22 cellular contexts compared by ENCODE assay signal in the genomic region with DNA sequence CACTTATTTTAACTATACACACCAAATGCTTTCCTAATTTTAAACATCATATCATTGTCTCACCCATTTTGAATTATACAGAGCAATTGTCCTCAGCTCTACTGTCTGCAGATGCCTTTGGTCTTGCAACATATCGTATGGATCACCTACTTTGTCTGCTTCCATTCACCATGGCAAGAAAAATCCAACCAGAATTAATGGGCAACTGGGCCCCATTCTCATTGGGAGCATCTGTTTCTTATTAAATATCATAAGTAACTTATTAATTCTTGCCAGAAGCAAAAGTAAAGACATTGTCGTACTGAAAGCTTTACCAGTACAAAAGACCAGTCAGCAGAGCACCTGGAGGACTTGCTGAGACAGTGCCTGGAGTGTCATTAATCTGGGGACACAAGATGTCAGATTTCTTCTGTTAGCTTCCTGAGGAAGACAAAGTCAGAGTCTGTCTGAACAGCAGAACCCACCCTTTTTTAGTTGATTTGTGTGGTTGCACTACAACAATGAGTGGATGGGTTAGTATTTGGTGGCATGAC.
DNase-seq lines count a peak whose midpoint lies in the region; ATAC-seq and TF ChIP-seq lines count a peak whose summit lies in the region.
"Had no signal": no experiment of that assay in that cellular context is flagged by ENCODE, and none has a peak within 500 bp of the region (broad histone marks: within the 10 kb centered on the region; RNA-seq: fewer than 3 reads in every experiment).

No MANE protein-coding gene starts in this region.

- H2AFZ ChIP-seq in SK-N-SH (ENCODE audit: low read depth), result 0 out of 2 replicates have a peak overlapping the region, but pooled peaks have one; percentile 22
- no peak overlapping the region for H2AFZ ChIP-seq in neural progenitor cell (replicated peaks)

- H3K27ac ChIP-seq in SK-N-SH (ENCODE audit: low read depth in 2 of 2, low read length in 1 of 2) (peak overlapping the region in 1 of 2 experiments; percentile 3; a peak in 1 of 4 replicates), neural progenitor cell (no peak overlapping the region), left ventricle myocardium inferior (replicated peaks) (no peak overlapping the region)
- H3K27ac ChIP-seq: BLaER1 had no signal

- H3K36me3 Mint-ChIP-seq in neural progenitor cell, result no peaks in the 10 kb centered on the region
- H3K36me3 Mint-ChIP-seq: CD4-positive, alpha-beta memory T cell had no signal

- no peaks in the 10 kb centered on the region for H3K9me3 Mint-ChIP-seq in neural progenitor cell
- peaks cover 0 to 5% of the 10 kb centered on the region in 2 donors for H3K9me3 Mint-ChIP-seq in stimulated activated naive CD8-positive, alpha-beta T cell treated with anti-CD3 and anti-CD28 coated beads, Interleukin-15, amount 100 ng/mL, for 72 hours

- TF ChIP-seq CTCF in AG09319 (IDR thresholded peaks at IDR 0.05; ENCODE audit: low read depth, low read length) (no peak), SK-N-SH (IDR thresholded peaks at IDR 0.05) (no peak), fibroblast of the aortic adventitia (IDR thresholded peaks at IDR 0.05; ENCODE audit: insufficient read depth, low read length) (no peak), neural progenitor cell (IDR thresholded peaks at IDR 0.05) (no peak), left ventricle myocardium inferior (IDR thresholded peaks at IDR 0.05; ENCODE audit: borderline replicate concordance) (no peak)

- H3K9me3 ChIP-seq in SK-N-SH (no peaks in the 10 kb centered on the region), neural progenitor cell (ENCODE audit: low read depth) (no peaks in the 10 kb centered on the region), left ventricle myocardium inferior (replicated peaks) (no peaks in the 10 kb centered on the region)
- H3K9me3 ChIP-seq: BLaER1, HAP-1 had no signal

- no peak overlapping the region for H3K4me3 Mint-ChIP-seq in neural progenitor cell
- H3K4me3 Mint-ChIP-seq in stimulated activated naive CD8-positive, alpha-beta T cell treated with anti-CD3 and anti-CD28 coated beads, Interleukin-15, amount 100 ng/mL, for 72 hours, result no peak overlapping the region
- H3K4me3 Mint-ChIP-seq: CD4-positive, alpha-beta memory T cell had no signal

- no peaks in the 10 kb centered on the region for H4K20me1 ChIP-seq in SK-N-SH (ENCODE audit: insufficient read depth)
- H4K20me1 ChIP-seq in neural progenitor cell (ENCODE audit: low read depth), result no peaks in the 10 kb centered on the region
- H4K20me1 ChIP-seq: BLaER1 had no signal

- no peaks in the 10 kb centered on the region for H3K27me3 Mint-ChIP-seq in neural progenitor cell (ENCODE audit: insufficient read depth, low read depth)
- no peaks in the 10 kb centered on the region for H3K27me3 Mint-ChIP-seq in stimulated activated naive CD8-positive, alpha-beta T cell treated with anti-CD3 and anti-CD28 coated beads, Interleukin-15, amount 100 ng/mL, for 72 hours
- H3K27me3 Mint-ChIP-seq: CD4-positive, alpha-beta memory T cell had no signal

- TF ChIP-seq EP300 in SK-N-SH (IDR thresholded peaks at IDR 0.05; ENCODE audit: borderline replicate concordance in 1 of 2, low read depth in 1 of 2, low read length in 1 of 2), result no peak

- TF ChIP-seq RAD21 in SK-N-SH (IDR thresholded peaks at IDR 0.05; ENCODE audit: low read length), result no peak

- H3K27me3 ChIP-seq in SK-N-SH (ENCODE audit: insufficient read depth), result no peaks in the 10 kb centered on the region
- H3K27me3 ChIP-seq in neural progenitor cell, result no peaks in the 10 kb centered on the region
- H3K27me3 ChIP-seq in left ventricle myocardium inferior (ENCODE audit: low read depth), result no peaks in the 10 kb centered on the region
- H3K27me3 ChIP-seq: BLaER1 had no signal

- POLR2A ChIA-PET in SK-N-SH (lab: Yijun Ruan, JAX), result interaction anchor here (0.6 kb wide), 1 partner anchor 21 kb away, joined by 4 read pairs; no protein-coding TSS in a partner anchor

- CTCF ChIA-PET in SK-N-SH (lab: Yijun Ruan, JAX), result interaction anchor here (1.2 kb wide), 1 partner anchor 295 kb away, joined by 3 read pairs; no protein-coding TSS in a partner anchor

- ATAC-seq in GM21786 (IDR thresholded peaks at IDR 0.05; ENCODE audit: unreplicated experiment), result peak; percentile 79
- no peak for ATAC-seq in HG03439 (IDR thresholded peaks at IDR 0.05; ENCODE audit: unreplicated experiment)
- no peak for ATAC-seq in stimulated activated naive CD8-positive, alpha-beta T cell treated with anti-CD3 and anti-CD28 coated beads, Interleukin-15, amount 100 ng/mL, for 72 hours
- ATAC-seq: K562 had no signal

- H3K4me2 ChIP-seq in SK-N-SH (no peak overlapping the region), neural progenitor cell (no peak overlapping the region)
- H3K4me2 ChIP-seq: BLaER1 had no signal

- H3K79me2 ChIP-seq in SK-N-SH (ENCODE audit: insufficient read depth), result no peaks in the 10 kb centered on the region
- H3K79me2 ChIP-seq in neural progenitor cell (ENCODE audit: low read depth), result no peaks in the 10 kb centered on the region

- no peaks in the 10 kb centered on the region for H3K9me2 ChIP-seq in SK-N-SH

- H3K4me1 Mint-ChIP-seq in neural progenitor cell, result no peaks in the 10 kb centered on the region
- no peaks in the 10 kb centered on the region for H3K4me1 Mint-ChIP-seq in stimulated activated naive CD8-positive, alpha-beta T cell treated with anti-CD3 and anti-CD28 coated beads, Interleukin-15, amount 100 ng/mL, for 72 hours
- H3K4me1 Mint-ChIP-seq: CD4-positive, alpha-beta memory T cell had no signal

- H3K4me1 ChIP-seq in SK-N-SH (ENCODE audit: control insufficient read depth in 1 of 2, insufficient read depth in 2 of 2, low read depth in 1 of 2, low read length in 1 of 2) (peaks cover 0 to 6% of the 10 kb centered on the region in 2 experiments; a peak in 2 of 4 replicates), neural progenitor cell (no peaks in the 10 kb centered on the region), left ventricle myocardium inferior (no peaks in the 10 kb centered on the region)
- H3K4me1 ChIP-seq: BLaER1, HAP-1 had no signal

- H3K4me3 ChIP-seq in SK-N-SH (ENCODE audit: low read depth in 2 of 2, low read length in 1 of 2) (no peak overlapping the region), fibroblast of the aortic adventitia (ENCODE audit: low read depth, low read length) (no peak overlapping the region), neural progenitor cell (no peak overlapping the region), left ventricle myocardium inferior (no peak overlapping the region)
- H3K4me3 ChIP-seq: BLaER1, HAP-1, K562 had no signal

- H3K36me3 ChIP-seq in SK-N-SH (replicated peaks in 1 of 2; ENCODE audit: control insufficient read depth in 1 of 2, insufficient read depth in 2 of 2, low read length in 1 of 2) (no peaks in the 10 kb centered on the region), neural progenitor cell (no peaks in the 10 kb centered on the region), left ventricle myocardium inferior (no peaks in the 10 kb centered on the region)
- H3K36me3 ChIP-seq: BLaER1, HAP-1 had no signal

- WGBS in SK-N-SH (ENCODE audit: low lambda C conversion rate), result 32% methylated on average over 2 of the region's 2 CpGs

- intact Hi-C loops in left ventricle myocardium inferior (cut with micrococcal nuclease), result no loop called here

- DNase-seq in AG09319 (ENCODE audit: extremely low read depth, low read depth) (peak; percentile 46), SK-N-SH (no peak), fibroblast of the aortic adventitia (ENCODE audit: low read depth) (peak; percentile 4), neural progenitor cell (ENCODE audit: low spot score) (no peak), left ventricle myocardium inferior (no peak)
- DNase-seq in stimulated activated naive CD8-positive, alpha-beta T cell treated with anti-CD3 and anti-CD28 coated beads, Interleukin-15, amount 100 ng/mL, for 72 hours, result no peak
- DNase-seq: 8988T; Calu3; CD4-positive, alpha-beta memory T cell; GF-D8; NCI-H1105; NCI-H1694; NCI-H2107; NCI-H510A; NCI-H774; RPMI8226; SHP77 treated with DMSO at 0.1 percent for 48 hours had no signal

- H3K9ac ChIP-seq in SK-N-SH (no peak overlapping the region), neural progenitor cell (no peak overlapping the region)
- H3K9ac ChIP-seq: BLaER1 had no signal

- H3K27ac Mint-ChIP-seq in neural progenitor cell, result no peak overlapping the region
- no peak overlapping the region for H3K27ac Mint-ChIP-seq in stimulated activated naive CD8-positive, alpha-beta T cell treated with anti-CD3 and anti-CD28 coated beads, Interleukin-15, amount 100 ng/mL, for 72 hours
- H3K27ac Mint-ChIP-seq: CD4-positive, alpha-beta memory T cell had no signal

- H3F3A ChIP-seq in SK-N-SH (replicated peaks; ENCODE audit: insufficient read depth) (no peaks in the 10 kb centered on the region), neural progenitor cell (ENCODE audit: low read depth) (no peaks in the 10 kb centered on the region)

TF ChIP-seq in SK-N-SH, 30 proteins besides CTCF, POLR2A, EP300 and RAD21:
- TF ChIP-seq RCOR1 (IDR thresholded peaks at IDR 0.05; ENCODE audit: low read length), result no peak
- no peak for TF ChIP-seq ZBTB33 (IDR thresholded peaks at IDR 0.05; ENCODE audit: borderline replicate concordance, low read depth)
- TF ChIP-seq TCF12 (IDR thresholded peaks at IDR 0.05), result peak; percentile 70

Comparison
In these comparisons a context has a peak if more than half of its experiments do, and no peak if none do; other contexts are left out.
1. DNase-seq: peak in AG09319 (single experiment) and fibroblast of the aortic adventitia (single experiment); none in SK-N-SH (single experiment), neural progenitor cell (single experiment), stimulated activated naive CD8-positive, alpha-beta T cell treated with anti-CD3 and anti-CD28 coated beads, Interleukin-15, amount 100 ng/mL, for 72 hours (0 of 2) and left ventricle myocardium inferior (single experiment).